In the genomic region with DNA sequence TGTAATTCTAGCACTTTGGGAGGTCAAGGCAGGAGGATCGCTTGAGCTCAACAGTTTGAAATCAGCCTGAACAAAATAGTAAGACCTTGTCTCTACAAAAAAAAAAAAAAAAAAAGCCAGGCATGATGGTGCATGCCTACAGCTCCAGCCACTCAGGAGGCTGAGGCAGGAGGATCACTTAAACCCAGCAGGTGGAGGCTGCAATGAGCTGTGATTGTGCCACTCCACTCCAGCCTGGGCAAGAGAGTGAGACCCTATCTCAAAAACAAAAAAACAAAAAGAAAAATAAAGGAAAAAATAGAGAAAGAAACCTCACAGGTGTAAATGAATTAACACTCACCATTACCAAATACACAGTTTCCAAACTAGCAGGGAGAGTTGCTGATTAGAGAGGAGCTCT, we compare ENCODE assay signal across 1 cellular context.
TF ChIP-seq lines count a peak whose summit lies in the region.

No MANE protein-coding gene starts in this region.

TF ChIP-seq in IMR-90, 13 proteins besides CTCF, POLR2A, EP300 and RAD21:
- no peak for TF ChIP-seq MAFK (IDR thresholded peaks at IDR 0.05; ENCODE audit: low read depth, low read length)
- TF ChIP-seq, protein P1, sequence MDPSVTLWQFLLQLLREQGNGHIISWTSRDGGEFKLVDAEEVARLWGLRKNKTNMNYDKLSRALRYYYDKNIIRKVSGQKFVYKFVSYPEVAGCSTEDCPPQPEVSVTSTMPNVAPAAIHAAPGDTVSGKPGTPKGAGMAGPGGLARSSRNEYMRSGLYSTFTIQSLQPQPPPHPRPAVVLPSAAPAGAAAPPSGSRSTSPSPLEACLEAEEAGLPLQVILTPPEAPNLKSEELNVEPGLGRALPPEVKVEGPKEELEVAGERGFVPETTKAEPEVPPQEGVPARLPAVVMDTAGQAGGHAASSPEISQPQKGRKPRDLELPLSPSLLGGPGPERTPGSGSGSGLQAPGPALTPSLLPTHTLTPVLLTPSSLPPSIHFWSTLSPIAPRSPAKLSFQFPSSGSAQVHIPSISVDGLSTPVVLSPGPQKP (IDR thresholded peaks at IDR 0.05; ENCODE audit: borderline replicate concordance, low read depth, low read length), result no peak
- TF ChIP-seq MAZ (IDR thresholded peaks at IDR 0.05; ENCODE audit: borderline replicate concordance, low read depth, low read length), result no peak
- TF ChIP-seq RCOR1 (IDR thresholded peaks at IDR 0.05; ENCODE audit: insufficient replicate concordance, low read length), result no peak
- no peak for TF ChIP-seq BHLHE40 (IDR thresholded peaks at IDR 0.05; ENCODE audit: low read depth, low read length)
- TF ChIP-seq MXI1 (IDR thresholded peaks at IDR 0.05; ENCODE audit: borderline replicate concordance, low read depth, low read length), result no peak
- no peak for TF ChIP-seq NFE2L2 (IDR thresholded peaks at IDR 0.05; ENCODE audit: low read depth, low read length)
- no peak for TF ChIP-seq CEBPB (IDR thresholded peaks at IDR 0.05; ENCODE audit: low read depth, low read length)
